In the genomic region with DNA sequence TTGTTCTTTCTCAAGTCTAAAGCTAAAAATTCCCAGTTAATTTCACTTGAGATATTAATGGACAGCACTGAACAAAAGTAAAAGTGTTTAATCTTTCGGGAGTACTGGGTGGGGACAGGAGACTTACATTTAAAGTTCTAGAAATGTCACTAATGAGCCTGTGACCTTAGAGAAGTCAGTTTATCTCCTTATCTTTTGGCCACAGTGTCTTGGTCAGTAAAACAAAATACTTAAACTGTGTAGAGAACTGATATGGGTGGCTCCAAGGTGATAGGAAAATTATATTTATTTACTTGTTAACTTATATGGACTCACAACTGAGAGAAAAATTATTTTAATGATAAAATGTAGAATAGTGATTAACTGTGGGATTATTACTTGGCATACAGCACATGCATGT, we compare ENCODE assay signal across 1 cellular context.
TF ChIP-seq lines count a peak whose summit lies in the region.

No MANE protein-coding gene starts in this region.

TF ChIP-seq in K562, 482 proteins besides CTCF, POLR2A, EP300 and RAD21 (continued from another document):
- TF ChIP-seq, protein P1, sequence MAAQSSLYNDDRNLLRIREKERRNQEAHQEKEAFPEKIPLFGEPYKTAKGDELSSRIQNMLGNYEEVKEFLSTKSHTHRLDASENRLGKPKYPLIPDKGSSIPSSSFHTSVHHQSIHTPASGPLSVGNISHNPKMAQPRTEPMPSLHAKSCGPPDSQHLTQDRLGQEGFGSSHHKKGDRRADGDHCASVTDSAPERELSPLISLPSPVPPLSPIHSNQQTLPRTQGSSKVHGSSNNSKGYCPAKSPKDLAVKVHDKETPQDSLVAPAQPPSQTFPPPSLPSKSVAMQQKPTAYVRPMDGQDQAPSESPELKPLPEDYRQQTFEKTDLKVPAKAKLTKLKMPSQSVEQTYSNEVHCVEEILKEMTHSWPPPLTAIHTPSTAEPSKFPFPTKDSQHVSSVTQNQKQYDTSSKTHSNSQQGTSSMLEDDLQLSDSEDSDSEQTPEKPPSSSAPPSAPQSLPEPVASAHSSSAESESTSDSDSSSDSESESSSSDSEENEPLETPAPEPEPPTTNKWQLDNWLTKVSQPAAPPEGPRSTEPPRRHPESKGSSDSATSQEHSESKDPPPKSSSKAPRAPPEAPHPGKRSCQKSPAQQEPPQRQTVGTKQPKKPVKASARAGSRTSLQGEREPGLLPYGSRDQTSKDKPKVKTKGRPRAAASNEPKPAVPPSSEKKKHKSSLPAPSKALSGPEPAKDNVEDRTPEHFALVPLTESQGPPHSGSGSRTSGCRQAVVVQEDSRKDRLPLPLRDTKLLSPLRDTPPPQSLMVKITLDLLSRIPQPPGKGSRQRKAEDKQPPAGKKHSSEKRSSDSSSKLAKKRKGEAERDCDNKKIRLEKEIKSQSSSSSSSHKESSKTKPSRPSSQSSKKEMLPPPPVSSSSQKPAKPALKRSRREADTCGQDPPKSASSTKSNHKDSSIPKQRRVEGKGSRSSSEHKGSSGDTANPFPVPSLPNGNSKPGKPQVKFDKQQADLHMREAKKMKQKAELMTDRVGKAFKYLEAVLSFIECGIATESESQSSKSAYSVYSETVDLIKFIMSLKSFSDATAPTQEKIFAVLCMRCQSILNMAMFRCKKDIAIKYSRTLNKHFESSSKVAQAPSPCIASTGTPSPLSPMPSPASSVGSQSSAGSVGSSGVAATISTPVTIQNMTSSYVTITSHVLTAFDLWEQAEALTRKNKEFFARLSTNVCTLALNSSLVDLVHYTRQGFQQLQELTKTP (IDR thresholded peaks at IDR 0.05; ENCODE audit: low read depth in 1 of 2, partially characterized antibody in 2 of 2): peak in 1 of 2 experiments; percentile 56
- TF ChIP-seq NR2C1 (IDR thresholded peaks at IDR 0.05): peak; percentile 61
- TF ChIP-seq NR2C1 (tag; IDR thresholded peaks at IDR 0.05): peak; percentile 60
- TF ChIP-seq ZNF696 (CRISPR knock-in tag; conservative IDR thresholded peaks at IDR 0.05): no peak
- TF ChIP-seq SMARCE1 (IDR thresholded peaks at IDR 0.05): peak; percentile 85
- peak; percentile 49; the same call in 1 of the 2 replicates for TF ChIP-seq NCOA1 (IDR thresholded peaks at IDR 0.05; ENCODE audit: low read depth)
- TF ChIP-seq SMARCA5 (IDR thresholded peaks at IDR 0.05): no peak
- no peak for TF ChIP-seq MAZ (CRISPR knock-in tag; conservative IDR thresholded peaks at IDR 0.05 in 1 of 2, IDR thresholded peaks at IDR 0.05 in 1 of 2)
- no peak for TF ChIP-seq ZNF436 (CRISPR knock-in tag; IDR thresholded peaks at IDR 0.05)
- TF ChIP-seq TRIM24 (IDR thresholded peaks at IDR 0.05): peak in 1 of 2 experiments; percentile 46; a peak in 1 of 4 replicates
- TF ChIP-seq ZBTB49 (CRISPR knock-in tag; IDR thresholded peaks at IDR 0.05; ENCODE audit: borderline replicate concordance): no peak
- TF ChIP-seq E2F8 (IDR thresholded peaks at IDR 0.05; ENCODE audit: low read depth, partially characterized antibody): no peak
- no peak for TF ChIP-seq ILK (tag; IDR thresholded peaks at IDR 0.05; ENCODE audit: borderline replicate concordance, low read depth)
- no peak for TF ChIP-seq GTF2F1 (IDR thresholded peaks at IDR 0.05; ENCODE audit: low read depth, low read length)
- TF ChIP-seq RHOXF2B (CRISPR knock-in tag; conservative IDR thresholded peaks at IDR 0.05): no peak
- 0 out of 2 replicates have a peak, but pooled peaks have one; percentile 50 for TF ChIP-seq FOXJ2 (tag; IDR thresholded peaks at IDR 0.05)
- TF ChIP-seq CREM (IDR thresholded peaks at IDR 0.05; ENCODE audit: low read depth): peak; percentile 39; the same call in 1 of the 2 replicates
- peak; percentile 88 for TF ChIP-seq CBFA2T3 (IDR thresholded peaks at IDR 0.05)
- peak; percentile 75 for TF ChIP-seq CCNT2 (IDR thresholded peaks at IDR 0.05; ENCODE audit: borderline replicate concordance, extremely low read depth, insufficient read length, low read depth, low read length)
- no peak for TF ChIP-seq TBP (optimal IDR thresholded peaks at IDR 0.05; ENCODE audit: low read depth, low read length)
- peak; percentile 63; the same call in 1 of the 2 replicates for TF ChIP-seq STAT5A (IDR thresholded peaks at IDR 0.05; ENCODE audit: borderline replicate concordance, low read length)
- peak; percentile 79 for TF ChIP-seq LEF1 (IDR thresholded peaks at IDR 0.05)
- TF ChIP-seq MCM2 (IDR thresholded peaks at IDR 0.05; ENCODE audit: low read depth): no peak
- peak; percentile 83 for TF ChIP-seq GATA2 (CRISPR knock-in tag; IDR thresholded peaks at IDR 0.05)
- peak; percentile 94 for TF ChIP-seq DPF2 (IDR thresholded peaks at IDR 0.05)
- peak; percentile 78 for TF ChIP-seq ARID3A (IDR thresholded peaks at IDR 0.05; ENCODE audit: borderline replicate concordance, low read depth, low read length)
- TF ChIP-seq, protein P2, sequence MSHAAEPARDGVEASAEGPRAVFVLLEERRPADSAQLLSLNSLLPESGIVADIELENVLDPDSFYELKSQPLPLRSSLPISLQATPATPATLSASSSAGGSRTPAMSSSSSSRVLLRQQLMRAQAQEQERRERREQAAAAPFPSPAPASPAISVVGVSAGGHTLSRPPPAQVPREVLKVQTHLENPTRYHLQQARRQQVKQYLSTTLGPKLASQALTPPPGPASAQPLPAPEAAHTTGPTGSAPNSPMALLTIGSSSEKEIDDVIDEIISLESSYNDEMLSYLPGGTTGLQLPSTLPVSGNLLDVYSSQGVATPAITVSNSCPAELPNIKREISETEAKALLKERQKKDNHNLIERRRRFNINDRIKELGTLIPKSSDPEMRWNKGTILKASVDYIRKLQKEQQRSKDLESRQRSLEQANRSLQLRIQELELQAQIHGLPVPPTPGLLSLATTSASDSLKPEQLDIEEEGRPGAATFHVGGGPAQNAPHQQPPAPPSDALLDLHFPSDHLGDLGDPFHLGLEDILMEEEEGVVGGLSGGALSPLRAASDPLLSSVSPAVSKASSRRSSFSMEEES (CRISPR knock-in tag; IDR thresholded peaks at IDR 0.05): no peak
- peak; percentile 58 for TF ChIP-seq NFIC (IDR thresholded peaks at IDR 0.05)
- TF ChIP-seq FOSL1 (tag; conservative IDR thresholded peaks at IDR 0.05): peak; percentile 52
- peak in 1 of 2 experiments; percentile 33 for TF ChIP-seq NCOA2 (IDR thresholded peaks at IDR 0.05; ENCODE audit: partially characterized antibody in 2 of 2)
- peak; percentile 22; the same call in 1 of the 2 replicates for TF ChIP-seq RFX1 (IDR thresholded peaks at IDR 0.05)
